ENCODE assay signal across 29 cellular contexts in the genomic region with DNA sequence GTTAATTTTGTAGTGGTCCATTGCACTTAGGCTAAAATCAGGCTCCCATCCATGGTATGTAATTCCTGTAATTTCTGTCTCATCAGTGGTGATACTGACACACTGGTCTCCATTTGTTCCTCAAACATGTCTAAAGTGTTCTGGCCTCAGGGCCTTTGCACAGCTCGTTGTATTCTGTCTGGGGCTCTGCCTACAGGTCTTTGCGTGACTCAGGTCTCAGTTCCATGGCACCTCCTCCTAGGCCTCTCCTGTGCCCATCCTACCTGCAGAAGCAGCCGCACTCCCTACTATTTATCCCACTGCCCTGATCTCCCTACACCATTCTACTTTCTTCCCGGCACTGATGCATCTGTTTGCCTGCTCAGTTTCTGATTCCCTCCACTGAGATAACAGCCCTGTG.
"Had no signal": no experiment of that assay in that cellular context is flagged by ENCODE, and none has a peak within 500 bp of the region (broad histone marks: within the 10 kb centered on the region; RNA-seq: fewer than 3 reads in every experiment).

No MANE protein-coding gene starts in this region.

- H3K27ac ChIP-seq: ovary, parathyroid adenoma, psoas muscle, right lobe of liver, sigmoid colon, stomach, thoracic aorta, thyroid gland, transverse colon, upper lobe of right lung, uterus had no signal

- H3K4me1 Mint-ChIP-seq: naive B cell; natural killer cell; nephron; neural crest cell; stimulated activated naive B cell treated with anti-CD40 and anti-IgM and Interleukin-4, amounts not matched to agents 10 μg/mL and 1 μg/mL and 100 μg/mL, for 72 hours had no signal

- H3K27me3 Mint-ChIP-seq: progenitor cell of endocrine pancreas, type B pancreatic cell had no signal

- H3K36me3 Mint-ChIP-seq: naive B cell; natural killer cell; stimulated activated naive B cell treated with anti-CD40 and anti-IgM and Interleukin-4, amounts not matched to agents 10 μg/mL and 1 μg/mL and 100 μg/mL, for 72 hours; type B pancreatic cell had no signal

- DNase-seq: naive B cell; natural killer cell; occipital lobe; ovary; posterior cingulate gyrus; psoas muscle; right cardiac atrium; right lobe of liver; sigmoid colon; small intestine; stimulated activated CD4-positive, alpha-beta T cell treated with anti-CD3 and anti-CD28 coated beads, Interleukin-15, amount 100 ng/mL, for 24 hours; stimulated activated CD4-positive, alpha-beta T cell treated with anti-CD3 and anti-CD28 coated beads, Interleukin-2, amount 100 ng/mL, for 24 hours; stimulated activated CD4-positive, alpha-beta T cell treated with anti-CD3 and anti-CD28 coated beads, Interleukin-2, amount 100 ng/mL, for 48 hours; stimulated activated CD4-positive, alpha-beta T cell treated with anti-CD3 and anti-CD28 coated beads, Interleukin-4, amount 100 ng/mL, for 4 hours; stimulated activated CD8-positive, alpha-beta memory T cell treated with anti-CD3 and anti-CD28 coated beads, Interleukin-4, amount 100 ng/mL, for 48 hours; stimulated activated naive B cell treated with anti-CD40 and anti-IgM and Interleukin-4, amounts not matched to agents 10 μg/mL and 1 μg/mL and 100 μg/mL, for 72 hours; stimulated activated naive CD4-positive, alpha-beta T cell treated with Interleukin-2 at 50 U/mL for 16 hours; stomach; thyroid gland; transverse colon; upper lobe of right lung; uterus had no signal

- H3K27me3 ChIP-seq: ovary, right lobe of liver, sigmoid colon, stomach, thyroid gland, transverse colon, upper lobe of right lung, uterus had no signal

- ATAC-seq: natural killer cell; psoas muscle; right cardiac atrium; right lobe of liver; stimulated activated naive B cell treated with anti-CD40 and anti-IgM and Interleukin-4, amounts not matched to agents 10 μg/mL and 1 μg/mL and 100 μg/mL, for 72 hours; upper lobe of right lung had no signal

- H3K4me1 ChIP-seq: parathyroid adenoma, psoas muscle, right lobe of liver, sigmoid colon, stomach, thyroid gland, transverse colon, upper lobe of right lung, uterus had no signal

- H3K4me3 ChIP-seq: ovary, psoas muscle, right lobe of liver, sigmoid colon, stomach, thoracic aorta, thyroid gland, transverse colon, upper lobe of right lung, uterus had no signal

- H3K36me3 ChIP-seq: ovary, right lobe of liver, sigmoid colon, thyroid gland, transverse colon, upper lobe of right lung, uterus had no signal

- H3K4me3 Mint-ChIP-seq: naive B cell; natural killer cell; nephron; neural crest cell; stimulated activated naive B cell treated with anti-CD40 and anti-IgM and Interleukin-4, amounts not matched to agents 10 μg/mL and 1 μg/mL and 100 μg/mL, for 72 hours; stimulated activated naive CD8-positive, alpha-beta T cell treated with anti-CD3 and anti-CD28 coated beads, Interleukin-15, Interleukin-2, amounts not matched to agents 100 ng/mL and 50 ng/mL, for 24 hours; type B pancreatic cell had no signal

- H3K27ac Mint-ChIP-seq: natural killer cell; nephron; progenitor cell of endocrine pancreas; stimulated activated naive B cell treated with anti-CD40 and anti-IgM and Interleukin-4, amounts not matched to agents 10 μg/mL and 1 μg/mL and 100 μg/mL, for 72 hours; stimulated activated naive CD8-positive, alpha-beta T cell treated with anti-CD3 and anti-CD28 coated beads, Interleukin-15, Interleukin-2, amounts not matched to agents 100 ng/mL and 50 ng/mL, for 24 hours; type B pancreatic cell had no signal

- H3K9me3 ChIP-seq: psoas muscle, right lobe of liver, thoracic aorta, thyroid gland, transverse colon, upper lobe of right lung, uterus had no signal
